ENCODE assay signal across 8 cellular contexts in the genomic region with DNA sequence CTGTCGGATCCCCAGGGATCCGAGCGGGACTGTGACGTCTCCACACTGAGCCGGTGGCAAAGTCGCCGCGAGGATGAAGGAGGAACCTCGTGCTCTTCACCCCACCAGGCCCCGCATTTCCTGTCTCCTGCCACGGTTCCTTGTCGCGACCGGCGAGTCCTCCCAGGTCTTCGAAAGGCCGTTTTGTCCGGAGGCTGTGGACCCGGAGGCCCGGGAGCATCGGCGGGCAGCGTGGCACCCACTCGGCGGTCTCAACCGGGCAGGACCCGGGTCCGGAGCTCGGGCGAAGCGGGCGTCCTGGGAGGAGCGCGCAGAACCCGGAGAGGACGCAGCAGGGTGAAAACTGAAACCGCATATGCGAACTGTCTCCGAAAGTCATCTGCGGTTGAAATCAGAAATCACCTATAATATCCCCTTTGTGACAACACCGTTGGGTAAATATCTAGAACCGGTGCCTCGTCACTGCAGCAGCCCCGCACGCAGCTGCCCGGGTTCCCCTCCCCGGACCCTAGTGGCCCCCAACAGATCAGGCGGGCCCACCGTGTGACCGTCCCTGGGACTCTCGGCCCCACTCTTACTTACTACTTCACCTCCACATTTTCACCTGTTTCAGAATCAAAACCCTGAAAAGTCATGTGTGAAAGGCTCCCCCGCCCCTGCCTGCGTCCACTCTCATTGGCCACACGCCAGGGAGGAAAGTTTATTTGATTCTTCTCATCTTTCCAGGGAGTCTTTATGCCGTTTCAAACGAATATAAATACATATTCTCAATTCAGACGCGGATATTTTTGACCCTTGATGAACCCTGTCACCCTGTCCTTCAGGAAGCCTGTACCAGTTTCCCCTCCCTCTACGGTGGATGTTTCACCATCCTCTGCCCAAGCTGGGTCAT. TPM values are rescaled to one million over a fixed set of nuclear protein-coding genes. Genes with fewer than 3 reads are reported as not detected.
A peak's percentile ranks its signal among the peaks of the same experiment; 100 is the strongest.
DNase-seq lines count a peak whose midpoint lies in the region; ATAC-seq, FAIRE-seq and TF ChIP-seq lines count a peak whose summit lies in the region.

No MANE protein-coding gene starts in this region.

- no peak for FAIRE-seq in H54 (lab: Jason Lieb, UNC)

- intact Hi-C loops in posterior vena cava (cut with DNase I) = no loop called here

- H3K27ac ChIP-seq in C4-2B (peak overlapping the region; percentile 14; the same call in 1 of the 2 replicates), esophagus (ENCODE audit: low read depth in 2 of 2, low read length in 1 of 2) (no peak overlapping the region)

- TF ChIP-seq CTCF in C4-2B (conservative IDR thresholded peaks at IDR 0.05) = no peak

- no peaks in the 10 kb centered on the region for H3K4me1 ChIP-seq in esophagus (ENCODE audit: control insufficient read depth in 2 of 2, insufficient read depth in 2 of 2, low read length in 1 of 2)

- WGBS in esophagus, 2 donors = 1 to 2% methylated on average over 59 of the region's 59 CpGs

- peak; percentile 75 for ATAC-seq in GM19324 (IDR thresholded peaks at IDR 0.05; ENCODE audit: low FRiP score, unreplicated experiment)
- ATAC-seq in HG03432 (IDR thresholded peaks at IDR 0.05; ENCODE audit: unreplicated experiment) = peak; percentile 81
- ATAC-seq in activated CD4-positive, CD25-positive, alpha-beta regulatory T cell treated with anti-CD3 and anti-CD28 coated beads, Interleukin-2, amount 50 U/mL, for 24 hours = peak; percentile 51 to 60

- no peaks in the 10 kb centered on the region for H3K9me3 ChIP-seq in esophagus (ENCODE audit: control insufficient read depth in 2 of 2, insufficient read depth in 1 of 2, low read depth in 1 of 2, low read length in 1 of 2)

- no peak for TF ChIP-seq POLR2A in H54 (IDR thresholded peaks at IDR 0.05; ENCODE audit: low read depth, low read length)

- H3K27me3 ChIP-seq in esophagus (ENCODE audit: control insufficient read depth in 1 of 2, insufficient read depth in 2 of 2, low read length in 2 of 2) = peaks cover 0 to 18% of the 10 kb centered on the region in 2 donors

- H3K36me3 ChIP-seq in esophagus (ENCODE audit: control insufficient read depth in 2 of 2, insufficient read depth in 2 of 2, low read length in 1 of 2) = no peaks in the 10 kb centered on the region

- peak; percentile 83 for DNase-seq in posterior vena cava (ENCODE audit: low spot score)
- DNase-seq in H54 (ENCODE audit: insufficient read length, low spot score) = no peak
- no peak for DNase-seq in globus pallidus (ENCODE audit: low spot score)

- H3K4me3 ChIP-seq in esophagus (ENCODE audit: low read depth in 1 of 2, low read length in 2 of 2) = peak overlapping the region; percentile 56 to 62

RNA-seq across cellular contexts. Expression of a gene that starts 3.0 kb away (rescaled TPM):
- 1 to 10 TPM; 1.7 to 5.4 TPM for polyA plus RNA-seq in esophagus
- total RNA-seq in posterior vena cava = under 1 TPM; 0.43 to 0.51 TPM

RNA-seq across cellular contexts. Expression of a gene that starts 15.9 kb away (rescaled TPM):
- polyA plus RNA-seq in esophagus = 10 to 100 TPM in 1 of 2 donors, 1 to 10 TPM in 1; 8.9 to 21.2 TPM
- total RNA-seq in posterior vena cava = under 1 TPM in 1 of 2 donors, not detected in 1; 0.74 TPM

RNA-seq across cellular contexts. Expression of a gene that starts 24.9 kb away (rescaled TPM):
- under 1 TPM; 0.04 to 0.31 TPM for polyA plus RNA-seq in esophagus
- under 1 TPM in 1 of 2 donors, not detected in 1; 0.19 TPM for total RNA-seq in posterior vena cava

RNA-seq across cellular contexts. Expression of a gene that starts 40.9 kb away (rescaled TPM):
- polyA plus RNA-seq in esophagus = 10 to 100 TPM; 25.1 to 72.5 TPM
- total RNA-seq in posterior vena cava = 1 to 10 TPM in 1 of 2 donors, not detected in 1; 1.6 TPM
